ENCODE assay signal across 27 cellular contexts in genomic region chr2:113102133-113102532, GRCh38. TPM values are rescaled to one million over a fixed set of nuclear protein-coding genes. Genes with fewer than 3 reads are reported as not detected.
A peak's percentile ranks its signal among the peaks of the same experiment; 100 is the strongest.
DNase-seq lines count a peak whose midpoint lies in the region; ATAC-seq and TF ChIP-seq lines count a peak whose summit lies in the region.
"Had no signal": no experiment of that assay in that cellular context is flagged by ENCODE, and none has a peak within 500 bp of the region (broad histone marks: within the 10 kb centered on the region; RNA-seq: fewer than 3 reads in every experiment).

No MANE protein-coding gene starts in this region.

- H3K27me3 Mint-ChIP-seq in activated CD4-positive, alpha-beta T cell treated with anti-CD3 and anti-CD28 coated beads, Interleukin-2, amount 10 ng/mL, durations not matched to agents 24 days and 14 days, result no peaks in the 10 kb centered on the region
- H3K27me3 Mint-ChIP-seq in natural killer cell treated with Interleukin-12 subunit alpha and Interleukin-12 subunit beta and Interleukin-15 and Interleukin-18, amount 100 ng/mL, for 72 hours, result peaks cover 0 to 10% of the 10 kb centered on the region in 2 donors
- peaks cover 4 to 6% of the 10 kb centered on the region in 2 donors for H3K27me3 Mint-ChIP-seq in natural killer cell (ENCODE audit: low read depth in 2 of 2)
- no peaks in the 10 kb centered on the region for H3K27me3 Mint-ChIP-seq in dendritic cell treated with granulocyte-macrophage colony-stimulating factor and Interleukin-4, amounts not matched to agents 40 ng/mL and 50 ng/mL, for 4 days
- H3K27me3 Mint-ChIP-seq in stimulated activated naive B cell treated with anti-CD40 and anti-IgM and Interleukin-4, amounts not matched to agents 10 μg/mL and 1 μg/mL and 100 μg/mL, for 72 hours, result peaks cover 11 to 16% of the 10 kb centered on the region in 2 donors

- intact Hi-C loops in activated CD4-positive, alpha-beta T cell treated with anti-CD3 and anti-CD28 coated beads, Interleukin-2, amount 10 ng/mL, durations not matched to agents 24 days and 14 days (cut with micrococcal nuclease), result loop anchor here (5.0 kb wide), 2 partner anchors 70 to 185 kb away; partner anchors contain the start of gene PSD4
- intact Hi-C loops in natural killer cell (cut with micrococcal nuclease), result no loop called here
- intact Hi-C loops in dendritic cell treated with granulocyte-macrophage colony-stimulating factor and Interleukin-4, amounts not matched to agents 40 ng/mL and 50 ng/mL, for 4 days (cut with micrococcal nuclease), result no loop called here

- H3F3A ChIP-seq in GM23248 (ENCODE audit: insufficient read depth), result peaks cover 17% of the 10 kb centered on the region

- DNase-seq in activated CD4-positive, alpha-beta T cell treated with anti-CD3 and anti-CD28 coated beads, Interleukin-2, amount 10 ng/mL, durations not matched to agents 24 days and 14 days, result no peak
- DNase-seq in activated CD4-positive, alpha-beta T cell treated with anti-CD3 and anti-CD28 coated beads, Interleukin-2, amount 50 U/mL, for 4 hours, result no peak
- no peak for DNase-seq in natural killer cell treated with Interleukin-12 subunit alpha and Interleukin-12 subunit beta and Interleukin-15 and Interleukin-18, amount 100 ng/mL, for 72 hours (ENCODE audit: low spot score)
- DNase-seq in natural killer cell, result no peak
- DNase-seq in stimulated activated naive B cell treated with anti-CD40 and anti-IgM and Interleukin-4, amounts not matched to agents 10 μg/mL and 1 μg/mL and 100 μg/mL, for 72 hours, result no peak
- no peak for DNase-seq in GM23248
- DNase-seq: 8988T, ACHN, BE2C, Calu3, DMS79 treated with DMSO at 0.1 percent for 48 hours, GF-D8, NCI-H1048, NCI-H1417, NCI-H1694, NCI-H2029 treated with DMSO at 0.1 percent for 48 hours, NCI-H2227 treated with DMSO at 0.1 percent for 48 hours, NCI-H526 treated with DMSO at 0.1 percent for 48 hours, Right ventricle myocardium superior, RPMI8226 had no signal

- no peak overlapping the region for H3K27ac ChIP-seq in GM23248
- H3K27ac ChIP-seq: HL-60 had no signal

- H3K4me3 ChIP-seq in GM23248, result no peak overlapping the region

- H3K36me3 ChIP-seq in GM23248 (ENCODE audit: low read depth), result no peaks in the 10 kb centered on the region
- H3K36me3 ChIP-seq: BE2C had no signal

- no peak overlapping the region for H3K4me2 ChIP-seq in GM23248 (ENCODE audit: unreplicated experiment)

- H3K4me3 Mint-ChIP-seq in activated CD4-positive, alpha-beta T cell treated with anti-CD3 and anti-CD28 coated beads, Interleukin-2, amount 10 ng/mL, durations not matched to agents 24 days and 14 days, result no peak overlapping the region
- H3K4me3 Mint-ChIP-seq in natural killer cell treated with Interleukin-12 subunit alpha and Interleukin-12 subunit beta and Interleukin-15 and Interleukin-18, amount 100 ng/mL, for 72 hours, result no peak overlapping the region
- no peak overlapping the region for H3K4me3 Mint-ChIP-seq in natural killer cell
- no peak overlapping the region for H3K4me3 Mint-ChIP-seq in dendritic cell treated with granulocyte-macrophage colony-stimulating factor and Interleukin-4, amounts not matched to agents 40 ng/mL and 50 ng/mL, for 4 days
- H3K4me3 Mint-ChIP-seq in stimulated activated naive B cell treated with anti-CD40 and anti-IgM and Interleukin-4, amounts not matched to agents 10 μg/mL and 1 μg/mL and 100 μg/mL, for 72 hours, result no peak overlapping the region
- H3K4me3 Mint-ChIP-seq: CD14-positive monocyte had no signal

- peaks cover 50% of the 10 kb centered on the region for H3K4me1 Mint-ChIP-seq in activated CD4-positive, alpha-beta T cell treated with anti-CD3 and anti-CD28 coated beads, Interleukin-2, amount 10 ng/mL, durations not matched to agents 24 days and 14 days
- H3K4me1 Mint-ChIP-seq in natural killer cell treated with Interleukin-12 subunit alpha and Interleukin-12 subunit beta and Interleukin-15 and Interleukin-18, amount 100 ng/mL, for 72 hours (ENCODE audit: low read depth in 2 of 2), result peaks cover 33 to 51% of the 10 kb centered on the region in 2 donors
- peaks cover 12% of the 10 kb centered on the region in 2 donors for H3K4me1 Mint-ChIP-seq in natural killer cell
- peaks cover 61% of the 10 kb centered on the region for H3K4me1 Mint-ChIP-seq in dendritic cell treated with granulocyte-macrophage colony-stimulating factor and Interleukin-4, amounts not matched to agents 40 ng/mL and 50 ng/mL, for 4 days (ENCODE audit: low read depth)
- H3K4me1 Mint-ChIP-seq in stimulated activated naive B cell treated with anti-CD40 and anti-IgM and Interleukin-4, amounts not matched to agents 10 μg/mL and 1 μg/mL and 100 μg/mL, for 72 hours, result peaks cover 24 to 52% of the 10 kb centered on the region in 2 donors

- in situ Hi-C loops in GM23248 (cut with MboI), result no loop called here

- H3K9me3 ChIP-seq in GM23248 (ENCODE audit: low read depth), result no peaks in the 10 kb centered on the region
- H3K9me3 ChIP-seq: BE2C had no signal

- TF ChIP-seq CTCF in natural killer cell (IDR thresholded peaks at IDR 0.05), result no peak

- no peak for ATAC-seq in natural killer cell treated with Interleukin-12 subunit alpha and Interleukin-12 subunit beta and Interleukin-15 and Interleukin-18, amount 100 ng/mL, for 72 hours
- ATAC-seq in natural killer cell (no peak), HG03108 (IDR thresholded peaks at IDR 0.05; ENCODE audit: unreplicated experiment) (no peak)
- ATAC-seq in stimulated activated naive B cell treated with anti-CD40 and anti-IgM and Interleukin-4, amounts not matched to agents 10 μg/mL and 1 μg/mL and 100 μg/mL, for 72 hours (replicated peaks), result no peak
- ATAC-seq: HCT116 had no signal

- no peak overlapping the region for H3K9ac ChIP-seq in GM23248

- no peaks in the 10 kb centered on the region for H3K79me2 ChIP-seq in GM23248 (ENCODE audit: insufficient read depth)

- peak overlapping the region; percentile 74 for H3K27ac Mint-ChIP-seq in activated CD4-positive, alpha-beta T cell treated with anti-CD3 and anti-CD28 coated beads, Interleukin-2, amount 10 ng/mL, durations not matched to agents 24 days and 14 days
- H3K27ac Mint-ChIP-seq in natural killer cell treated with Interleukin-12 subunit alpha and Interleukin-12 subunit beta and Interleukin-15 and Interleukin-18, amount 100 ng/mL, for 72 hours, result peak overlapping the region; percentile 79
- no peak overlapping the region for H3K27ac Mint-ChIP-seq in natural killer cell
- H3K27ac Mint-ChIP-seq in dendritic cell treated with granulocyte-macrophage colony-stimulating factor and Interleukin-4, amounts not matched to agents 40 ng/mL and 50 ng/mL, for 4 days, result peak overlapping the region; percentile 89
- H3K27ac Mint-ChIP-seq in stimulated activated naive B cell treated with anti-CD40 and anti-IgM and Interleukin-4, amounts not matched to agents 10 μg/mL and 1 μg/mL and 100 μg/mL, for 72 hours, result peak overlapping the region; percentile 75
- H3K27ac Mint-ChIP-seq: CD14-positive monocyte had no signal

- peaks cover 13% of the 10 kb centered on the region; the same call in 1 of the 2 replicates for H3K4me1 ChIP-seq in GM23248 (ENCODE audit: insufficient read depth)
- H3K4me1 ChIP-seq: BE2C had no signal

- H3K9me3 Mint-ChIP-seq in activated CD4-positive, alpha-beta T cell treated with anti-CD3 and anti-CD28 coated beads, Interleukin-2, amount 10 ng/mL, durations not matched to agents 24 days and 14 days, result peaks cover 41% of the 10 kb centered on the region
- H3K9me3 Mint-ChIP-seq in natural killer cell treated with Interleukin-12 subunit alpha and Interleukin-12 subunit beta and Interleukin-15 and Interleukin-18, amount 100 ng/mL, for 72 hours, result peaks cover 12% of the 10 kb centered on the region
- H3K9me3 Mint-ChIP-seq in natural killer cell, result peaks cover 0 to 3% of the 10 kb centered on the region in 2 donors
- H3K9me3 Mint-ChIP-seq in dendritic cell treated with granulocyte-macrophage colony-stimulating factor and Interleukin-4, amounts not matched to agents 40 ng/mL and 50 ng/mL, for 4 days, result peaks cover 34% of the 10 kb centered on the region
- H3K9me3 Mint-ChIP-seq in stimulated activated naive B cell treated with anti-CD40 and anti-IgM and Interleukin-4, amounts not matched to agents 10 μg/mL and 1 μg/mL and 100 μg/mL, for 72 hours, result peaks cover 9 to 16% of the 10 kb centered on the region in 2 donors

- H4K20me1 ChIP-seq in GM23248 (ENCODE audit: insufficient read depth), result no peaks in the 10 kb centered on the region

- H3K9me2 ChIP-seq in GM23248 (ENCODE audit: insufficient read depth), result 0 out of 2 replicates have a peak, but pooled peaks cover 4% of the 10 kb centered on the region

- WGBS in GM23248 (ENCODE audit: low coverage in 1 of 2, low lambda C conversion rate in 2 of 2, missing lambda C conversion rate in 2 of 2), 2 experiments, result 90 to 95% methylated on average over 2 of the region's 2 CpGs

- H3K27me3 ChIP-seq in GM23248 (replicated peaks; ENCODE audit: insufficient read depth), result no peaks in the 10 kb centered on the region
- H3K27me3 ChIP-seq: BE2C had no signal

- H2AFZ ChIP-seq in GM23248, result no peak overlapping the region

- peaks cover 24% of the 10 kb centered on the region for H3K36me3 Mint-ChIP-seq in activated CD4-positive, alpha-beta T cell treated with anti-CD3 and anti-CD28 coated beads, Interleukin-2, amount 10 ng/mL, durations not matched to agents 24 days and 14 days (ENCODE audit: low read depth)
- peaks cover 10% of the 10 kb centered on the region for H3K36me3 Mint-ChIP-seq in natural killer cell treated with Interleukin-12 subunit alpha and Interleukin-12 subunit beta and Interleukin-15 and Interleukin-18, amount 100 ng/mL, for 72 hours
- H3K36me3 Mint-ChIP-seq in natural killer cell, result no peaks in the 10 kb centered on the region
- H3K36me3 Mint-ChIP-seq in dendritic cell treated with granulocyte-macrophage colony-stimulating factor and Interleukin-4, amounts not matched to agents 40 ng/mL and 50 ng/mL, for 4 days (ENCODE audit: low read depth), result peaks cover 23% of the 10 kb centered on the region
- peaks cover 10 to 18% of the 10 kb centered on the region in 2 donors for H3K36me3 Mint-ChIP-seq in stimulated activated naive B cell treated with anti-CD40 and anti-IgM and Interleukin-4, amounts not matched to agents 10 μg/mL and 1 μg/mL and 100 μg/mL, for 72 hours

RNA-seq across cellular contexts. Expression of gene IL1RN, which starts 25.3 kb away (rescaled TPM):
- 3.0 and 3.3 TPM in 2 replicates for total RNA-seq in activated CD4-positive, alpha-beta T cell treated with anti-CD3 and anti-CD28 coated beads, Interleukin-2, amount 10 ng/mL, durations not matched to agents 24 days and 14 days
- total RNA-seq in natural killer cell treated with Interleukin-12 subunit alpha and Interleukin-12 subunit beta and Interleukin-15 and Interleukin-18, amount 100 ng/mL, for 72 hours, result 1 to 10 TPM; 3.3 to 3.7 TPM
- 10 to 100 TPM in 1 of 3 donors, under 1 TPM in 2; 0.52 to 36.6 (median 0.91) TPM for total RNA-seq in natural killer cell
- 2.4 TPM in 1 of 2 replicates, not detected in the other for total RNA-seq in GM23248 (2014; rRNA removed; shearing (Covaris generic))
- polyA plus RNA-seq in GM23248 (2016; fragmentation: Nextera tagmentation; extraction: Ambion mirVana), result 0.14 TPM in 1 of 2 replicates, not detected in the other
- total RNA-seq: NCI-H460 had no signal

RNA-seq across cellular contexts. Expression of gene IL1F10, which starts 34.4 kb away (rescaled TPM):
- total RNA-seq in activated CD4-positive, alpha-beta T cell treated with anti-CD3 and anti-CD28 coated beads, Interleukin-2, amount 10 ng/mL, durations not matched to agents 24 days and 14 days, result not detected in 2 replicates
- not detected for total RNA-seq in natural killer cell treated with Interleukin-12 subunit alpha and Interleukin-12 subunit beta and Interleukin-15 and Interleukin-18, amount 100 ng/mL, for 72 hours
- not detected for total RNA-seq in natural killer cell
- not detected in 2 replicates for total RNA-seq in GM23248 (2014; rRNA removed; shearing (Covaris generic))
- polyA plus RNA-seq in GM23248 (2016; fragmentation: Nextera tagmentation; extraction: Ambion mirVana), result not detected in 2 replicates
- total RNA-seq: Calu3, H4, NCI-H460, Right ventricle myocardium superior had no signal
- polyA plus RNA-seq: CD14-positive monocyte had no signal

RNA-seq across cellular contexts. Expression of gene IL36RN, which starts 43.1 kb away (rescaled TPM):
- not detected in 2 replicates for total RNA-seq in activated CD4-positive, alpha-beta T cell treated with anti-CD3 and anti-CD28 coated beads, Interleukin-2, amount 10 ng/mL, durations not matched to agents 24 days and 14 days
- total RNA-seq in natural killer cell treated with Interleukin-12 subunit alpha and Interleukin-12 subunit beta and Interleukin-15 and Interleukin-18, amount 100 ng/mL, for 72 hours, result not detected
- total RNA-seq in natural killer cell, result not detected
- not detected in 2 replicates for total RNA-seq in GM23248 (2014; rRNA removed; shearing (Covaris generic))
- not detected in 2 replicates for polyA plus RNA-seq in GM23248 (2016; fragmentation: Nextera tagmentation; extraction: Ambion mirVana)
- total RNA-seq: H4, NCI-H460, Right ventricle myocardium superior had no signal
- polyA plus RNA-seq: CD14-positive monocyte had no signal

RNA-seq across cellular contexts. Expression of gene IL36B, which starts 49.5 kb away (rescaled TPM):
- not detected in 2 replicates for total RNA-seq in activated CD4-positive, alpha-beta T cell treated with anti-CD3 and anti-CD28 coated beads, Interleukin-2, amount 10 ng/mL, durations not matched to agents 24 days and 14 days
- total RNA-seq in natural killer cell treated with Interleukin-12 subunit alpha and Interleukin-12 subunit beta and Interleukin-15 and Interleukin-18, amount 100 ng/mL, for 72 hours, result not detected
- total RNA-seq in natural killer cell, result not detected
- not detected in 2 replicates for total RNA-seq in GM23248 (2014; rRNA removed; shearing (Covaris generic))
- polyA plus RNA-seq in GM23248 (2016; fragmentation: Nextera tagmentation; extraction: Ambion mirVana), result not detected in 2 replicates
- total RNA-seq: Calu3, H4, NCI-H460, Right ventricle myocardium superior had no signal
- polyA plus RNA-seq: CD14-positive monocyte had no signal

Comparison
In these comparisons a context has a peak if more than half of its experiments do, and no peak if none do; other contexts are left out.
1. H3K27ac Mint-ChIP-seq: peak in activated CD4-positive, alpha-beta T cell treated with anti-CD3 and anti-CD28 coated beads, Interleukin-2, amount 10 ng/mL, durations not matched to agents 24 days and 14 days (single experiment), natural killer cell treated with Interleukin-12 subunit alpha and Interleukin-12 subunit beta and Interleukin-15 and Interleukin-18, amount 100 ng/mL, for 72 hours (2 of 2), dendritic cell treated with granulocyte-macrophage colony-stimulating factor and Interleukin-4, amounts not matched to agents 40 ng/mL and 50 ng/mL, for 4 days (single experiment) and stimulated activated naive B cell treated with anti-CD40 and anti-IgM and Interleukin-4, amounts not matched to agents 10 μg/mL and 1 μg/mL and 100 μg/mL, for 72 hours (single experiment); none in natural killer cell (0 of 2).